Comparison of ENCODE assay signal across 1 cellular context in the genomic region with DNA sequence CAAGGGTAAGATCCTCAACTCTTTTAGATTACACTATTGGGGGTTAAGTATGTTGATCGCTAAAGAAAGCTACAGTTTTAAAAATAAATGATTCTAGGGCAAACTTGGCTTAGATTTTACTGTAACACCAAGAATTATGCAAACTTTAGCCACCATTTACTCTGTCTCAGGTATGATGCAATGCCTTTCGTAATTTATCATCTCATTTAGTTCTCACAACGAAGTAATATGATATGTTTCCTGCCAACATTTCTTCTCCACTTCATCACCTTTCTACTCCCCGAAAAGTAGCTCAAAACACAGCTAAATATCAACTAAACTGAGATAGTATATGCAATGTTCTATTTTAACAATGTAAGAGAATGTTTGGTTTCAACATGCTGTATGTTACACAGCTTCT.
TF ChIP-seq lines count a peak whose summit lies in the region.

No MANE protein-coding gene starts in this region.

TF ChIP-seq in IMR-90, 13 proteins besides CTCF, POLR2A, EP300 and RAD21 (continued from another document):
- TF ChIP-seq NFE2L2 (IDR thresholded peaks at IDR 0.05; ENCODE audit: low read depth, low read length): no peak
